ENCODE assay signal across 2 cellular contexts in genomic region chr16:57667069-57667525, GRCh38.
TF ChIP-seq lines count a peak whose summit lies in the region.

No MANE protein-coding gene starts in this region.

TF ChIP-seq in IMR-90, 13 proteins besides CTCF, POLR2A, EP300 and RAD21:
- TF ChIP-seq RCOR1 (IDR thresholded peaks at IDR 0.05; ENCODE audit: insufficient replicate concordance, low read length) (no peak), SMC3 (IDR thresholded peaks at IDR 0.05; ENCODE audit: low read depth, low read length) (no peak), CHD1 (IDR thresholded peaks at IDR 0.05; ENCODE audit: low read depth, low read length) (no peak), NFE2L2 (IDR thresholded peaks at IDR 0.05; ENCODE audit: low read depth, low read length) (no peak), USF2 (IDR thresholded peaks at IDR 0.05; ENCODE audit: low read depth, low read length) (no peak), FOS (IDR thresholded peaks at IDR 0.05; ENCODE audit: low read depth, low read length) (no peak), MXI1 (IDR thresholded peaks at IDR 0.05; ENCODE audit: borderline replicate concordance, low read depth, low read length) (no peak), RFX5 (IDR thresholded peaks at IDR 0.05; ENCODE audit: low read depth, low read length) (no peak), BHLHE40 (IDR thresholded peaks at IDR 0.05; ENCODE audit: low read depth, low read length) (no peak), MAZ (IDR thresholded peaks at IDR 0.05; ENCODE audit: borderline replicate concordance, low read depth, low read length) (no peak), ELK1 (IDR thresholded peaks at IDR 0.05; ENCODE audit: borderline replicate concordance, low read depth, low read length) (no peak), CEBPB (IDR thresholded peaks at IDR 0.05; ENCODE audit: low read depth, low read length) (no peak), MAFK (IDR thresholded peaks at IDR 0.05; ENCODE audit: low read depth, low read length) (no peak)

TF ChIP-seq in H1, 55 proteins besides CTCF, POLR2A, EP300 and RAD21:
- TF ChIP-seq, protein P1, sequence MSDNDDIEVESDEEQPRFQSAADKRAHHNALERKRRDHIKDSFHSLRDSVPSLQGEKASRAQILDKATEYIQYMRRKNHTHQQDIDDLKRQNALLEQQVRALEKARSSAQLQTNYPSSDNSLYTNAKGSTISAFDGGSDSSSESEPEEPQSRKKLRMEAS (IDR thresholded peaks at IDR 0.05), result no peak
- TF ChIP-seq POLR2AphosphoS5 (IDR thresholded peaks at IDR 0.05; ENCODE audit: low read depth, low read length) (no peak), SIRT6 (IDR thresholded peaks at IDR 0.05; ENCODE audit: low read length) (no peak), CEBPB (IDR thresholded peaks at IDR 0.05; ENCODE audit: low read depth, low read length) (no peak)
